Comparison of ENCODE assay signal across 34 cellular contexts in the genomic region with DNA sequence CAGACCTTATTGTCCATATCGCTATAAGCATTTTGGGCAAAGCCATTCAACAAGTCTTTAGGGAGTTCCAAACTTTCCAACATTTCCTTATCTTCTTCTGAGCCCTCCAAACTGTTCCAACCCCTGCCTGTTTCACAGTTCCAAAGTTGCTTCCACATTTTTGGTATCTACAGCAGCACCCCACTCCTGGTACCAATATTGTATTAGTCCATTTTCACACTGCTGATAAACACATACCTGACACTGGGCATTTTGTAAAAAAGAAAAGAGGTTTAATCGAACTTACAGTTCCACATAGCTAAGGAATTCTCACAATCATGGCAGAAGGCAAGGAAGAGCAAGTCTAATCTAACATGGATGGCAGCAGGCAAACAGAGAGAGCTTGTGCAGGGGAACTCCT.
"Had no signal": no experiment of that assay in that cellular context is flagged by ENCODE, and none has a peak within 500 bp of the region (broad histone marks: within the 10 kb centered on the region; RNA-seq: fewer than 3 reads in every experiment).

No MANE protein-coding gene starts in this region.

- H3K27me3 ChIP-seq: MG63 had no signal

- H3K36me3 ChIP-seq: MG63 had no signal

- DNase-seq: Karpas-422, Kasumi-1, MG63, MM.1S, MV-4-11, NCI-H1048, NCI-H1092, NCI-H1092 treated with DMSO at 0.1 percent for 48 hours, NCI-H1105, NCI-H1105 treated with DMSO at 0.1 percent for 48 hours, NCI-H1417, NCI-H1417 treated with DMSO at 0.1 percent for 48 hours, NCI-H1436, NCI-H1436 treated with DMSO at 0.1 percent for 48 hours, NCI-H146, NCI-H1694, NCI-H1694 treated with DMSO at 0.1 percent for 48 hours, NCI-H187, NCI-H187 treated with DMSO at 0.1 percent for 48 hours, NCI-H1930, NCI-H2029, NCI-H2029 treated with DMSO at 0.1 percent for 48 hours, NCI-H2081, NCI-H2081 treated with DMSO at 0.1 percent for 48 hours, NCI-H2107, NCI-H2171, NCI-H2171 treated with DMSO at 0.1 percent for 48 hours, NCI-H2227 treated with DMSO at 0.1 percent for 48 hours, NCI-H226, NCI-H345, NCI-H446, NCI-H446 treated with DMSO at 0.1 percent for 48 hours, NCI-H510A, NCI-H510A treated with DMSO at 0.1 percent for 48 hours had no signal

- H3K9me3 ChIP-seq: MG63 had no signal

- H3K4me3 ChIP-seq: MG63 had no signal
